ENCODE assay signal across 8 cellular contexts in the genomic region with DNA sequence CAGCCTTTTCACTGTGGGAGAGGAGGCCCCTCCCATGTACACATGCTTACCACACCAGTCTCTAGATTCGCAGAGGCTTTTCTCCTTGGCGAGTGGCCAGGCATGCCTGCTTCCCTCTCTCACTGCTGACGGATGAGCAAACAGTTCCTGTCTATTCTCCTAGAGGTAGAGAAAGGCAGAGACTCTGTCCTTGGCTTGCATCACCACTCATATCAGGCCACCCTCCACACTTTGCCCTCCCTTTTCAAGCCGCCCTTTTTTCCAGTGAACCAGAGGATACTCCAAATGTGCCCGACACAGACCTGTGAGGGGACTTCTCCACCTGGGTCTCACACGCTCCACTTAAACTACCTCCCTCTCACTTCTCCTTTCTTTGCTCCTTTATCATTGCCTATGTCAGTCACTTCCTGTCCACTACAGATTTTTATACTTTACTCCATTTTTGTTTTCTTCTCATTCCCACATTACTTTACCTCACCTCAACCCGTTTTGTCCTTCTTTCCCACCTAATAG.
DNase-seq lines count a peak whose midpoint lies in the region; ATAC-seq and TF ChIP-seq lines count a peak whose summit lies in the region.

No MANE protein-coding gene starts in this region.

- H3K56ac ChIP-seq in IMR-90 (ENCODE audit: extremely low read depth, insufficient read depth, low read length) = no peak overlapping the region

- peak overlapping the region in 1 of 2 experiments; percentile 34; a peak in 1 of 4 replicates for H4K8ac ChIP-seq in IMR-90 (ENCODE audit: low read depth in 2 of 2, low read length in 2 of 2)

- no CpG with 5 or more reads among the region's 7 CpGs for WGBS in IMR-90 (ENCODE audit: extremely low coverage in 2 of 2, insufficient read length in 1 of 2), 2 experiments
- 27 to 34% (median 31%) methylated on average over 7 of the region's 7 CpGs for WGBS in ovary, 3 donors

- H3K9me3 ChIP-seq in IMR-90 (ENCODE audit: control insufficient read depth, insufficient read depth, low read length) = no peaks in the 10 kb centered on the region
- H3K9me3 ChIP-seq in ovary = no peaks in the 10 kb centered on the region

- H3K18ac ChIP-seq in IMR-90 (ENCODE audit: low read depth, low read length) = no peak overlapping the region

- peak overlapping the region; percentile 60 for H2AFZ ChIP-seq in IMR-90 (replicated peaks; ENCODE audit: low read length, poor library complexity)

- no peak overlapping the region for H3K9ac ChIP-seq in IMR-90 (ENCODE audit: low read depth, low read length)

- TF ChIP-seq CTCF in IMR-90 (conservative IDR thresholded peaks at IDR 0.05; ENCODE audit: low read depth, low read length) = no peak
- TF ChIP-seq CTCF in RWPE1 (conservative IDR thresholded peaks at IDR 0.05; ENCODE audit: low read depth) = no peak
- no peak for TF ChIP-seq CTCF in fibroblast of the aortic adventitia (IDR thresholded peaks at IDR 0.05; ENCODE audit: insufficient read depth, low read length)
- no peak for TF ChIP-seq CTCF in ovary (IDR thresholded peaks at IDR 0.05)

- peaks cover 2% of the 10 kb centered on the region; the same call in 1 of the 2 replicates for H3K27me3 ChIP-seq in IMR-90 (ENCODE audit: control insufficient read depth, insufficient read depth, low read length)
- H3K27me3 ChIP-seq in ovary = no peaks in the 10 kb centered on the region

- H3K4ac ChIP-seq in IMR-90 (ENCODE audit: low read depth, low read length) = peak overlapping the region; percentile 43; the same call in 1 of the 2 replicates

- no peaks in the 10 kb centered on the region for H3K79me1 ChIP-seq in IMR-90 (ENCODE audit: low read depth in 1 of 2, low read length in 2 of 2)

- CTCF ChIA-PET in IMR-90 (lab: Yijun Ruan, JAX) (no interaction called here), RWPE1 (lab: Yijun Ruan, JAX) (no interaction called here)

- BruUV-seq in IMR-90 (replicated peaks; lab: Mats Ljungman, UMichigan) = no TSS peak

- no peak overlapping the region for H3K4me2 ChIP-seq in IMR-90 (ENCODE audit: low read depth, low read length)

- H3K27ac ChIP-seq in IMR-90 (ENCODE audit: insufficient read depth, low read length) = no peak overlapping the region
- H3K27ac ChIP-seq in RWPE1 = peak overlapping the region; percentile 39
- H3K27ac ChIP-seq in ovary = no peak overlapping the region

- TF ChIP-seq POLR2A in IMR-90 (IDR thresholded peaks at IDR 0.05; ENCODE audit: low read depth, low read length) (no peak), ovary (IDR thresholded peaks at IDR 0.05) (no peak)

- no peak overlapping the region for H3K23ac ChIP-seq in IMR-90 (ENCODE audit: low read depth, low read length)

- H2AK5ac ChIP-seq in IMR-90 (ENCODE audit: low read depth, low read length) = no peak overlapping the region

- peaks cover 3% of the 10 kb centered on the region; the same call in 1 of the 2 replicates for H3K9me1 ChIP-seq in IMR-90 (ENCODE audit: insufficient read depth, low read length)

- no peak for TF ChIP-seq EP300 in ovary (IDR thresholded peaks at IDR 0.05)

- no peak overlapping the region for H4K5ac ChIP-seq in IMR-90 (ENCODE audit: low read depth, low read length)

- H3K4me1 ChIP-seq in IMR-90 (ENCODE audit: control insufficient read depth, insufficient read depth, low read length) = peaks cover 9% of the 10 kb centered on the region
- H3K4me1 ChIP-seq in ovary (ENCODE audit: insufficient read depth) = peaks cover 12% of the 10 kb centered on the region

- in situ Hi-C loops in IMR-90 (cut with MboI; ENCODE audit: low sequenced_read_pairs) = loop anchor here (10.0 kb wide), 1 partner anchor 487 kb away; no protein-coding TSS in a partner anchor

- H3K36me3 ChIP-seq in IMR-90 (ENCODE audit: control insufficient read depth, insufficient read depth, low read length) (no peaks in the 10 kb centered on the region), ovary (no peaks in the 10 kb centered on the region)

- no peaks in the 10 kb centered on the region for H4K20me1 ChIP-seq in IMR-90 (ENCODE audit: insufficient read depth, low read length)

- no peak overlapping the region for H2BK15ac ChIP-seq in IMR-90 (ENCODE audit: low read depth, low read length)

- no peak overlapping the region for H3K14ac ChIP-seq in IMR-90 (replicated peaks; ENCODE audit: low read depth, low read length)

- ATAC-seq in GM21423 (IDR thresholded peaks at IDR 0.05; ENCODE audit: unreplicated experiment) (peak; percentile 83), IMR-90 (ENCODE audit: low read depth) (peak; percentile 72)

- TF ChIP-seq RAD21 in IMR-90 (IDR thresholded peaks at IDR 0.05; ENCODE audit: low read length) = no peak

- no peak overlapping the region for H4K91ac ChIP-seq in IMR-90 (ENCODE audit: insufficient read depth, low read depth, low read length)

- H2AK9ac ChIP-seq in IMR-90 (replicated peaks; ENCODE audit: low read depth, low read length, poor library complexity) = peak overlapping the region; percentile 4

- dilution Hi-C loops in IMR-90 (cut with HindIII; ENCODE audit: low sequenced_read_pairs, unreplicated experiment) = no loop called here

- DNase-seq in DMS 273 (lab: John Stamatoyannopoulos, UW; ENCODE audit: unreplicated experiment) (peak; percentile 83), IMR-90 (peak; percentile 87), RWPE1 (ENCODE audit: low spot score) (peak; percentile 38), fibroblast of the aortic adventitia (ENCODE audit: low read depth) (peak; percentile 80), ovary (peak; percentile 87 to 96 (median 94))
- no peak for DNase-seq in stimulated activated naive CD4-positive, alpha-beta T cell treated with Interleukin-2 at 50 U/mL for 16 hours (lab: John Stamatoyannopoulos, UW)
- no peak for DNase-seq in activated CD4-positive, alpha-beta T cell treated with anti-CD3 and anti-CD28 coated beads, Interleukin-2, amount 50 U/mL, for 1 hour

- H2BK120ac ChIP-seq in IMR-90 (ENCODE audit: low read depth, low read length) = peak overlapping the region; percentile 35; the same call in 1 of the 2 replicates

- POLR2A ChIA-PET in IMR-90 (lab: Charles Lee; ENCODE audit: unreplicated experiment) = no interaction called here
- POLR2A ChIA-PET in RWPE1 (lab: Yijun Ruan, JAX; ENCODE audit: low non-redundant PET) = no interaction called here

- no peak overlapping the region for H2BK5ac ChIP-seq in IMR-90 (ENCODE audit: low read depth, low read length, poor library complexity, severe bottlenecking)

- intact Hi-C loops in IMR-90 (cut with micrococcal nuclease) = loop anchor here (1.0 to 10.0 kb wide), 2 partner anchors 478 to 713 kb away; a partner anchor contains a TSS
- intact Hi-C loops in ovary (cut with DNase I) = loop anchor here in 2 of 4 donors (10.0 kb wide), 1 partner anchor 477 kb away; a partner anchor contains a TSS

- H2BK20ac ChIP-seq in IMR-90 (ENCODE audit: low read depth, low read length) = peak overlapping the region; percentile 28; the same call in 1 of the 2 replicates

- H3K4me3 ChIP-seq in IMR-90 (ENCODE audit: insufficient read depth, low read depth, low read length) (no peak overlapping the region), fibroblast of the aortic adventitia (ENCODE audit: low read depth, low read length) (no peak overlapping the region), ovary (no peak overlapping the region)

TF ChIP-seq in IMR-90, 13 proteins besides CTCF, POLR2A, EP300 and RAD21:
- TF ChIP-seq BHLHE40 (IDR thresholded peaks at IDR 0.05; ENCODE audit: low read depth, low read length) = 0 out of 2 replicates have a peak, but pooled peaks have one; percentile 7
- peak; percentile 62; the same call in 1 of the 2 replicates for TF ChIP-seq CEBPB (IDR thresholded peaks at IDR 0.05; ENCODE audit: low read depth, low read length)
- TF ChIP-seq NFE2L2 (IDR thresholded peaks at IDR 0.05; ENCODE audit: low read depth, low read length) = no peak
- no peak; the same call in 1 of the 2 replicates for TF ChIP-seq MXI1 (IDR thresholded peaks at IDR 0.05; ENCODE audit: borderline replicate concordance, low read depth, low read length)

Comparison
In these comparisons a context has a peak if more than half of its experiments do, and no peak if none do; other contexts are left out.
1. DNase-seq: peak in DMS 273 (single experiment), IMR-90 (single experiment), RWPE1 (single experiment), fibroblast of the aortic adventitia (single experiment) and ovary (5 of 5); none in stimulated activated naive CD4-positive, alpha-beta T cell treated with Interleukin-2 at 50 U/mL for 16 hours (single experiment) and activated CD4-positive, alpha-beta T cell treated with anti-CD3 and anti-CD28 coated beads, Interleukin-2, amount 50 U/mL, for 1 hour (single experiment).